Comparison of ENCODE assay signal across 2 cellular contexts in genomic region chr5:29367176-29367833, GRCh38.
TF ChIP-seq lines count a peak whose summit lies in the region.

No MANE protein-coding gene starts in this region.

TF ChIP-seq in GM23338, 12 proteins besides CTCF, POLR2A, EP300 and RAD21:
- no peak for TF ChIP-seq REST (IDR thresholded peaks at IDR 0.05; ENCODE audit: unreplicated experiment)
- no peak for TF ChIP-seq ETS1 (IDR thresholded peaks at IDR 0.05)
- TF ChIP-seq EZH2 (IDR thresholded peaks at IDR 0.05; ENCODE audit: low read depth, unreplicated experiment): no peak
- no peak for TF ChIP-seq JUNB (IDR thresholded peaks at IDR 0.05; ENCODE audit: unreplicated experiment)
- TF ChIP-seq ZNF114 (CRISPR knock-in tag; IDR thresholded peaks at IDR 0.05): no peak
- TF ChIP-seq POLR2AphosphoS5 (IDR thresholded peaks at IDR 0.05; ENCODE audit: low read depth): no peak
- TF ChIP-seq NANOG (IDR thresholded peaks at IDR 0.05; ENCODE audit: borderline replicate concordance): no peak
- no peak for TF ChIP-seq STAT1 (IDR thresholded peaks at IDR 0.05; ENCODE audit: unreplicated experiment)
- no peak for TF ChIP-seq EZH2phosphoT487 (IDR thresholded peaks at IDR 0.05; ENCODE audit: unreplicated experiment)
- TF ChIP-seq ZNF462 (CRISPR knock-in tag; IDR thresholded peaks at IDR 0.05): no peak

TF ChIP-seq in H1, 55 proteins besides CTCF, POLR2A, EP300 and RAD21 (continued from another document):
- TF ChIP-seq RNF2 (IDR thresholded peaks at IDR 0.05; ENCODE audit: borderline replicate concordance, low read depth, low read length, missing control alignments, poor library complexity, severe bottlenecking) (no peak), ATF3 (IDR thresholded peaks at IDR 0.05; ENCODE audit: insufficient read depth, low read depth, low read length) (no peak), FOSL1 (IDR thresholded peaks at IDR 0.05; ENCODE audit: insufficient read depth, low read depth, low read length) (no peak), BCL11A (IDR thresholded peaks at IDR 0.05; ENCODE audit: low read depth in 2 of 2, low read length in 2 of 2) (no peak)
